Comparison of ENCODE assay signal across 8 cellular contexts in the genomic region with DNA sequence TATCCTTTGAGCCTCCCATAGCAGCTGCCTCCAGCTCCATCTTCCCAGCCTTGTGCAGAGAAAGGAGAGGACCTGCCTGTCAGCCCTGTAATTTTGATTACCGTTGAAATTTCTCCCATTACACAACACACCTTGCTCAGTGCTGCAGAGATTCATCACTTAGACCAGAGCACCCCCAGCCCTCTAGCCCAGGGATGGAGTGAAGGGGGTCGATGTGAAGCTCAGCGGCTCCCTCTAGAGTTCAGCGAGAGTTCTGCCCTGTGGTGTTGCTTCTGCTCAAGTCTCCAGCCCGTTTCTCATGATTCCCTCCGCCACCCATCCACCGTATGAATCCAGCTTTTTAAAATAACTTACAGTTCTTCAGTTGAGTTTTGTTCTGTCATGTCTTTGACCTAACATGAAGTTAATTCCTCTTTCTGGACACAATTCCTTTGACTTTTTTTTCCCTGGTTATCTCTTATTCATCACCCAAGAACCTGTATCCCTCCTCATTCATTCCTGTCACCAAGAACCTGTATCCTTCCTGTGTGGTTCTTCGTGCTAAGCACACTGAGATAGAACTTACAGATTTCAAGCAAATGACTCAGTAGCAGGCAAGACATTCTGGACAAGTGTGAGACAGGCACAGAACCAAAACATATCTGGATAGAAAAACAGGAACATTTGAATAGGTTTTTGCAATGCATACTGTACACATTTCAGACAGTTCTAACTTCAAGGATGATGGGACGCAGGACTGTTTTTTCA. TPM values are rescaled to one million over a fixed set of nuclear protein-coding genes. Genes with fewer than 3 reads are reported as not detected.
DNase-seq lines count a peak whose midpoint lies in the region; ATAC-seq and TF ChIP-seq lines count a peak whose summit lies in the region.

No MANE protein-coding gene starts in this region.

- POLR2A ChIA-PET in PC-9 (lab: Charles Lee; ENCODE audit: unreplicated experiment) = no interaction called here

- no peak overlapping the region for H3K9ac ChIP-seq in fibroblast of lung (ENCODE audit: insufficient read depth, low read length)

- H3K9me3 ChIP-seq in right atrium auricular region = no peaks in the 10 kb centered on the region
- H3K9me3 ChIP-seq in PC-9 (ENCODE audit: insufficient read depth, low read depth) = no peaks in the 10 kb centered on the region
- no peaks in the 10 kb centered on the region for H3K9me3 ChIP-seq in fibroblast of lung (ENCODE audit: control insufficient read depth, insufficient read depth, low read depth, low read length)
- H3K9me3 ChIP-seq in aorta (ENCODE audit: control insufficient read depth, low read length) = no peaks in the 10 kb centered on the region
- no peaks in the 10 kb centered on the region for H3K9me3 ChIP-seq in sigmoid colon

- no peaks in the 10 kb centered on the region for H3K36me3 Mint-ChIP-seq in T-helper 2 cell treated with Interferon-gamma antibody and Interleukin-4, amounts not matched to agents 5 μg/mL and 100 μg/mL, for 36 hours (ENCODE audit: low read depth)

- WGBS in aorta, 2 donors = 56 to 59% methylated on average over 9 of the region's 9 CpGs
- WGBS in sigmoid colon, 2 donors = 32 to 36% methylated on average over 9 of the region's 9 CpGs

- H2AFZ ChIP-seq in PC-9 (no peak overlapping the region), fibroblast of lung (ENCODE audit: low read length) (no peak overlapping the region)

- no peaks in the 10 kb centered on the region for H4K20me1 ChIP-seq in PC-9 (ENCODE audit: insufficient read depth)
- no peaks in the 10 kb centered on the region for H4K20me1 ChIP-seq in fibroblast of lung (ENCODE audit: control insufficient read depth, extremely low read depth, insufficient read depth, low read length)

- peak; percentile 70 for DNase-seq in cardiac septum (ENCODE audit: low spot score)
- DNase-seq in right atrium auricular region (ENCODE audit: low spot score) = no peak
- DNase-seq in PC-9 = peak in 1 of 2 experiments; percentile 17
- peak in 1 of 2 donors; percentile 49 for DNase-seq in fibroblast of lung (ENCODE audit: low read depth in 2 of 2)
- no peak for DNase-seq in aorta
- no peak for DNase-seq in D341Med (ENCODE audit: low spot score)
- DNase-seq in sigmoid colon = no peak
- DNase-seq in T-helper 2 cell treated with Interferon-gamma antibody and Interleukin-4, amounts not matched to agents 5 μg/mL and 100 μg/mL, for 36 hours (ENCODE audit: low spot score) = no peak

- no peaks in the 10 kb centered on the region for H3F3A ChIP-seq in PC-9 (ENCODE audit: insufficient read depth, low read depth)

- no peak for TF ChIP-seq POLR2A in sigmoid colon (IDR thresholded peaks at IDR 0.05)

- no peak overlapping the region for H3K27ac Mint-ChIP-seq in T-helper 2 cell treated with Interferon-gamma antibody and Interleukin-4, amounts not matched to agents 5 μg/mL and 100 μg/mL, for 36 hours

- H3K27me3 ChIP-seq in right atrium auricular region (no peaks in the 10 kb centered on the region), PC-9 (ENCODE audit: insufficient read depth, low read depth) (peaks cover 42% of the 10 kb centered on the region), fibroblast of lung (ENCODE audit: control insufficient read depth, insufficient read depth, low read length) (no peaks in the 10 kb centered on the region), aorta (ENCODE audit: control insufficient read depth in 1 of 2, insufficient read depth in 2 of 2, low read length in 1 of 2) (no peaks in the 10 kb centered on the region), sigmoid colon (no peaks in the 10 kb centered on the region)

- TF ChIP-seq CTCF in right atrium auricular region (IDR thresholded peaks at IDR 0.05) (peak in 1 of 2 donors; percentile 50), PC-9 (conservative IDR thresholded peaks at IDR 0.05) (peak; percentile 56; the same call in 1 of the 2 replicates), fibroblast of lung (conservative IDR thresholded peaks at IDR 0.05 in 1 of 2, IDR thresholded peaks at IDR 0.05 in 1 of 2; ENCODE audit: low read depth in 1 of 2, low read length in 2 of 2) (peak; percentile 48 to 51), sigmoid colon (IDR thresholded peaks at IDR 0.05) (no peak)

- H3K36me3 ChIP-seq in right atrium auricular region (no peaks in the 10 kb centered on the region), PC-9 (ENCODE audit: low read depth) (no peaks in the 10 kb centered on the region), fibroblast of lung (ENCODE audit: control insufficient read depth, insufficient read depth, low read length) (no peaks in the 10 kb centered on the region), aorta (ENCODE audit: control insufficient read depth in 1 of 2, insufficient read depth in 2 of 2, low read length in 1 of 2) (no peaks in the 10 kb centered on the region), sigmoid colon (no peaks in the 10 kb centered on the region)

- H3K4me1 Mint-ChIP-seq in T-helper 2 cell treated with Interferon-gamma antibody and Interleukin-4, amounts not matched to agents 5 μg/mL and 100 μg/mL, for 36 hours (ENCODE audit: low read depth) = peaks cover 2% of the 10 kb centered on the region

- H3K27ac ChIP-seq in right atrium auricular region (no peak overlapping the region), PC-9 (no peak overlapping the region), fibroblast of lung (ENCODE audit: insufficient read depth, low read length) (no peak overlapping the region), aorta (ENCODE audit: low read depth in 1 of 2, low read length in 2 of 2) (no peak overlapping the region), sigmoid colon (no peak overlapping the region)

- no peak overlapping the region for H3K4me2 ChIP-seq in PC-9
- no peak overlapping the region for H3K4me2 ChIP-seq in fibroblast of lung (ENCODE audit: extremely low read depth, insufficient read depth, low read length)

- H3K9me2 ChIP-seq in PC-9 (ENCODE audit: insufficient read depth) = no peaks in the 10 kb centered on the region

- no peaks in the 10 kb centered on the region for H3K79me2 ChIP-seq in PC-9 (ENCODE audit: low read depth)
- no peaks in the 10 kb centered on the region for H3K79me2 ChIP-seq in fibroblast of lung (ENCODE audit: control insufficient read depth, insufficient read depth, low read length)

- CTCF ChIA-PET in PC-9 (lab: Charles Lee) = no interaction called here

- no peak overlapping the region for H3K4me3 Mint-ChIP-seq in T-helper 2 cell treated with Interferon-gamma antibody and Interleukin-4, amounts not matched to agents 5 μg/mL and 100 μg/mL, for 36 hours

- no peak for TF ChIP-seq EP300 in sigmoid colon (IDR thresholded peaks at IDR 0.05)

- H3K9me3 Mint-ChIP-seq in T-helper 2 cell treated with Interferon-gamma antibody and Interleukin-4, amounts not matched to agents 5 μg/mL and 100 μg/mL, for 36 hours = no peaks in the 10 kb centered on the region

- ATAC-seq in aorta (ENCODE audit: low FRiP score) = peak; percentile 40

- H3K4me3 ChIP-seq in right atrium auricular region (no peak overlapping the region), PC-9 (no peak overlapping the region), fibroblast of lung (replicated peaks in 1 of 4; ENCODE audit: control extremely low read depth in 1 of 4, insufficient read depth in 1 of 4, low read depth in 3 of 4, low read length in 4 of 4) (no peak overlapping the region), aorta (ENCODE audit: low read length in 2 of 2) (no peak overlapping the region), sigmoid colon (no peak overlapping the region)

- H3K4me1 ChIP-seq in right atrium auricular region = peaks cover 0 to 20% of the 10 kb centered on the region in 2 donors
- H3K4me1 ChIP-seq in PC-9 (replicated peaks; ENCODE audit: insufficient read depth) = no peaks in the 10 kb centered on the region
- H3K4me1 ChIP-seq in fibroblast of lung (ENCODE audit: control insufficient read depth, extremely low read depth, insufficient read depth, low read length) = no peaks in the 10 kb centered on the region
- H3K4me1 ChIP-seq in aorta (ENCODE audit: control insufficient read depth in 1 of 2, insufficient read depth in 2 of 2, low read length in 2 of 2) = no peaks in the 10 kb centered on the region
- peaks cover 0 to 27% (median 15%) of the 10 kb centered on the region in 4 donors for H3K4me1 ChIP-seq in sigmoid colon

- peaks cover 19% of the 10 kb centered on the region for H3K27me3 Mint-ChIP-seq in T-helper 2 cell treated with Interferon-gamma antibody and Interleukin-4, amounts not matched to agents 5 μg/mL and 100 μg/mL, for 36 hours (ENCODE audit: low read depth)

- BruUV-seq in PC-9 (replicated peaks; lab: Mats Ljungman, UMichigan) = no TSS peak

- intact Hi-C loops in cardiac septum (cut with DNase I) (no loop called here), PC-9 (cut with micrococcal nuclease; ENCODE audit: unreplicated experiment) (no loop called here), aorta (cut with DNase I) (no loop called here), sigmoid colon (cut with DNase I) (loop anchor here (10.0 kb wide), 1 partner anchor 381 kb away; no protein-coding TSS in a partner anchor)

RNA-seq across cellular contexts. Expression of a gene that starts 34.9 kb away (rescaled TPM):
- total RNA-seq in cardiac septum (38.1 TPM), right atrium auricular region (10 to 100 TPM; 56.1 to 56.5 TPM), PC-9 (2021) (9.8 and 16.8 TPM in 2 replicates), fibroblast of lung (60.1 and 61.9 TPM in 2 replicates), aorta (10 to 100 TPM; 22.0 to 31.6 TPM), sigmoid colon (100 to 1,000 TPM in 2 of 4 donors, 10 to 100 TPM in 2; 72.1 to 108 (median 94.6) TPM)
- polyA plus RNA-seq in fibroblast of lung (30.6 and 31.2 TPM in 2 replicates), aorta (10 to 100 TPM; 63.4 to 68.6 TPM), sigmoid colon (10 to 100 TPM; 21.3 to 31.2 (median 21.9) TPM)
- 23.3 and 27.1 TPM in 2 replicates for polyA plus RNA-seq in fibroblast of lung (2012)
- 4.0 and 7.3 TPM in 2 replicates for polyA minus RNA-seq in fibroblast of lung (ENCODE audit: low replicate concordance)

Comparison
In these comparisons a context has a peak if more than half of its experiments do, and no peak if none do; other contexts are left out.
1. CTCF ChIP-seq: peak in PC-9 (single experiment) and fibroblast of lung (2 of 2); none in sigmoid colon (0 of 4).